ENCODE assay signal across 23 cellular contexts in genomic region chr10:120017731-120018130, GRCh38.
DNase-seq lines count a peak whose midpoint lies in the region; ATAC-seq lines count a peak whose summit lies in the region.
"Had no signal": no experiment of that assay in that cellular context is flagged by ENCODE, and none has a peak within 500 bp of the region (broad histone marks: within the 10 kb centered on the region; RNA-seq: fewer than 3 reads in every experiment).

No MANE protein-coding gene starts in this region.

- peak; percentile 6 for DNase-seq in Ammon's horn (ENCODE audit: low spot score)
- peak; percentile 67 for DNase-seq in HT1080 (ENCODE audit: low read depth)
- DNase-seq in SW480 (ENCODE audit: low spot score), result peak; percentile 65
- peak; percentile 18 for DNase-seq in myocyte (ENCODE audit: low read depth)
- DNase-seq in NCI-H1930 (lab: John Stamatoyannopoulos, UW), result no peak
- DNase-seq in activated gamma-delta T cell treated with Interleukin-2 at 50 U/mL for 16 hours, result no peak
- DNase-seq: Calu3; CD8-positive, alpha-beta memory T cell; DND-41; GM23248; H7; KBM-7; MG63; NCI-H2029 treated with DMSO at 0.1 percent for 48 hours; NCI-H446; NCI-H524 treated with DMSO at 0.1 percent for 48 hours; SIG-M5; SK-N-SH; SW 1271; T-helper 17 cell had no signal

- ATAC-seq in GM18502 (IDR thresholded peaks at IDR 0.05; ENCODE audit: poor library complexity, unreplicated experiment), result no peak
- ATAC-seq: A549, Panc1, T-helper 17 cell had no signal

Comparison
In these comparisons a context has a peak if more than half of its experiments do, and no peak if none do; other contexts are left out.
1. DNase-seq: peak in Ammon's horn (single experiment), HT1080 (single experiment), SW480 (single experiment) and myocyte (single experiment); none in NCI-H1930 (0 of 2) and activated gamma-delta T cell treated with Interleukin-2 at 50 U/mL for 16 hours (single experiment).